Comparison of ENCODE assay signal across 2 cellular contexts in the genomic region with DNA sequence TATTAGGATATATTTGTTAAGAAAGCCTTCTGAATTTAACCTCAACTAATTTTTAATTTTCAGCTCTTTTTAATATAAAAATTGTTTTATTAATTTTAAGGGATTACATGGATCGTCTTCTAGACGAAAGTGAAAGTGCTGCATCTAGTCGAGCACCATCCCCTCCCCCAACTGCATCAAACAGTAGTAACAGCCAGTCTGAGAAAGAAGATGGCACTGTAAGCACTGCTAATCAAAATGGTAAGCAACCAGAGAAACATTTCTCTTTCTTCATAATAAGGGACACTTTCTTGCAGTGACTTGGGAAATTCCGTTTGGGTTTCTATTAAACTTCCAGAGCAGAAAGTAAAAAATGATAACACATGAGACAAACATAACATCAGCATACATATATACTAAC.
TF ChIP-seq lines count a peak whose summit lies in the region.

No MANE protein-coding gene starts in this region.

TF ChIP-seq in liver, 16 proteins besides CTCF, POLR2A, EP300 and RAD21:
- TF ChIP-seq, protein P1, sequence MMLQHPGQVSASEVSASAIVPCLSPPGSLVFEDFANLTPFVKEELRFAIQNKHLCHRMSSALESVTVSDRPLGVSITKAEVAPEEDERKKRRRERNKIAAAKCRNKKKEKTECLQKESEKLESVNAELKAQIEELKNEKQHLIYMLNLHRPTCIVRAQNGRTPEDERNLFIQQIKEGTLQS (IDR thresholded peaks at IDR 0.05), result no peak
- peak; percentile 28 for TF ChIP-seq YY1 (IDR thresholded peaks at IDR 0.05)

TF ChIP-seq in HepG2, 621 proteins besides CTCF, POLR2A, EP300 and RAD21 (continued from another document):
- TF ChIP-seq, protein P2, sequence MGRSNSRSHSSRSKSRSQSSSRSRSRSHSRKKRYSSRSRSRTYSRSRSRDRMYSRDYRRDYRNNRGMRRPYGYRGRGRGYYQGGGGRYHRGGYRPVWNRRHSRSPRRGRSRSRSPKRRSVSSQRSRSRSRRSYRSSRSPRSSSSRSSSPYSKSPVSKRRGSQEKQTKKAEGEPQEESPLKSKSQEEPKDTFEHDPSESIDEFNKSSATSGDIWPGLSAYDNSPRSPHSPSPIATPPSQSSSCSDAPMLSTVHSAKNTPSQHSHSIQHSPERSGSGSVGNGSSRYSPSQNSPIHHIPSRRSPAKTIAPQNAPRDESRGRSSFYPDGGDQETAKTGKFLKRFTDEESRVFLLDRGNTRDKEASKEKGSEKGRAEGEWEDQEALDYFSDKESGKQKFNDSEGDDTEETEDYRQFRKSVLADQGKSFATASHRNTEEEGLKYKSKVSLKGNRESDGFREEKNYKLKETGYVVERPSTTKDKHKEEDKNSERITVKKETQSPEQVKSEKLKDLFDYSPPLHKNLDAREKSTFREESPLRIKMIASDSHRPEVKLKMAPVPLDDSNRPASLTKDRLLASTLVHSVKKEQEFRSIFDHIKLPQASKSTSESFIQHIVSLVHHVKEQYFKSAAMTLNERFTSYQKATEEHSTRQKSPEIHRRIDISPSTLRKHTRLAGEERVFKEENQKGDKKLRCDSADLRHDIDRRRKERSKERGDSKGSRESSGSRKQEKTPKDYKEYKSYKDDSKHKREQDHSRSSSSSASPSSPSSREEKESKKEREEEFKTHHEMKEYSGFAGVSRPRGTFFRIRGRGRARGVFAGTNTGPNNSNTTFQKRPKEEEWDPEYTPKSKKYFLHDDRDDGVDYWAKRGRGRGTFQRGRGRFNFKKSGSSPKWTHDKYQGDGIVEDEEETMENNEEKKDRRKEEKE (IDR thresholded peaks at IDR 0.05), result no peak
- TF ChIP-seq SRSF9 (IDR thresholded peaks at IDR 0.05; ENCODE audit: borderline replicate concordance, insufficient read depth, low read depth, low read length, poor library complexity, severe bottlenecking) (no peak), ZNF260 (CRISPR knock-in tag; IDR thresholded peaks at IDR 0.05; ENCODE audit: borderline replicate concordance, low read depth) (no peak)
